Comparison of ENCODE assay signal across 30 cellular contexts in the genomic region with DNA sequence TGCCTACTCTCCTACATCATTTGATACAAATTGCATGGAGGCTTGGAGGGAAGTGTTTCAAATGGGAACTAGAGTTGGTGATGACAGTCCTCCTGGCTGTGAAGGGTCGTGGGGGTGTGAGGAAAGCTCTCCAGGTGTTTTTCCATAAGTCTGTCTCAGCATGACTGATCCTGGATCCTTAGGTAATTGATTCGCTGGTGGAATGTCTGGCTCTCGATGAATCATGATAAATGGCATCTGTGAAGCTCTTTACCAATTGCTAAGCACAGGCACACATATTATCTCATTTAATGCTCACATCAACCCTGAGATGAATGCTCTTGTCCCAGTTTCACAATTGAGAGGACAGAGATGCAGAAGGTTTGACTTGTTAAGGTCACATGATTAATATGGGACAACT.
A peak's percentile ranks its signal among the peaks of the same experiment; 100 is the strongest.
DNase-seq lines count a peak whose midpoint lies in the region; ATAC-seq, FAIRE-seq and TF ChIP-seq lines count a peak whose summit lies in the region.
"Had no signal": no experiment of that assay in that cellular context is flagged by ENCODE, and none has a peak within 500 bp of the region (broad histone marks: within the 10 kb centered on the region; RNA-seq: fewer than 3 reads in every experiment).

No MANE protein-coding gene starts in this region.

- no peak overlapping the region for H2AFZ ChIP-seq in keratinocyte (ENCODE audit: control insufficient read depth, low read length)

- no peaks in the 10 kb centered on the region for H3K36me3 ChIP-seq in keratinocyte (ENCODE audit: control insufficient read depth in 2 of 2, extremely low read depth in 1 of 2, insufficient read depth in 2 of 2, low read length in 2 of 2)
- H3K36me3 ChIP-seq: BLaER1, esophagus muscularis mucosa, pancreas, right atrium auricular region, suprapubic skin, uterus had no signal

- no peak overlapping the region for H3K9ac ChIP-seq in keratinocyte (ENCODE audit: control insufficient read depth, extremely low read depth, insufficient read depth, low read length)
- H3K9ac ChIP-seq: BLaER1 had no signal

- H3K27ac ChIP-seq in keratinocyte (ENCODE audit: control insufficient read depth, insufficient read depth, low read length): no peak overlapping the region
- H3K27ac ChIP-seq: BLaER1, body of pancreas, coronary artery, esophagus muscularis mucosa, pancreas, suprapubic skin, uterus had no signal

- peak; percentile 15 for DNase-seq in HCEC 1CT
- DNase-seq in astrocyte of the spinal cord (ENCODE audit: low read depth, low spot score): peak; percentile 13
- peak; percentile 9 for DNase-seq in keratinocyte (ENCODE audit: low read depth, low spot score)
- peak; percentile 3 for DNase-seq in renal cortical epithelial cell (ENCODE audit: low read depth)
- no peak for DNase-seq in GM12891 (ENCODE audit: insufficient read length, low spot score)
- DNase-seq in GDM1 (lab: John Stamatoyannopoulos, UW): no peak
- no peak for DNase-seq in activated naive CD4-positive, alpha-beta T cell treated with Interleukin-2 at 50 U/mL for 16 hours
- DNase-seq: ACHN; activated CD4-positive, alpha-beta T cell treated with anti-CD3 and anti-CD28 coated beads, Interleukin-2, amount 50 U/mL, for 4 hours; activated naive CD8-positive, alpha-beta T cell treated with anti-CD3 and anti-CD28 coated beads for 36 hours; body of pancreas; HFFc6; kidney glomerular epithelial cell; naive thymus-derived CD8-positive, alpha-beta T cell; NCI-H1436; NCI-H446; NCI-H82; pancreas; stimulated activated CD4-positive, alpha-beta T cell treated with anti-CD3 and anti-CD28 coated beads, Interleukin-12 subunit alpha, Interleukin-12 subunit beta, amount 100 ng/mL, for 4 hours; stimulated activated CD4-positive, alpha-beta T cell treated with anti-CD3 and anti-CD28 coated beads, Interleukin-4, amount 100 ng/mL, for 24 hours; stimulated activated naive B cell treated with anti-CD40 and anti-IgM and Interleukin-4, amounts not matched to agents 10 μg/mL and 1 μg/mL and 100 μg/mL, for 72 hours; uterus had no signal

- no peak for TF ChIP-seq POLR2A in GM12891 (IDR thresholded peaks at IDR 0.05; ENCODE audit: low read depth, low read length)

- H3K9me3 ChIP-seq in keratinocyte (ENCODE audit: control insufficient read depth, low read depth, low read length): no peaks in the 10 kb centered on the region
- H3K9me3 ChIP-seq: BLaER1, body of pancreas, esophagus muscularis mucosa, pancreas, right atrium auricular region, suprapubic skin, uterus had no signal

- no peak for TF ChIP-seq CTCF in astrocyte of the spinal cord (IDR thresholded peaks at IDR 0.05; ENCODE audit: low read depth, low read length)
- TF ChIP-seq CTCF in keratinocyte (optimal IDR thresholded peaks at IDR 0.05 in 1 of 3, IDR thresholded peaks at IDR 0.05 in 1 of 3, conservative IDR thresholded peaks at IDR 0.05 in 1 of 3; ENCODE audit: extremely low read depth in 1 of 3, insufficient read depth in 2 of 3, low read length in 3 of 3): no peak

- no peak overlapping the region for H3K4me2 ChIP-seq in keratinocyte (ENCODE audit: control insufficient read depth, extremely low read depth, insufficient read depth, low read depth, low read length)
- H3K4me2 ChIP-seq: BLaER1 had no signal

- H3K9me1 ChIP-seq in keratinocyte (ENCODE audit: control insufficient read depth, extremely low read depth, insufficient read depth, low read length): no peaks in the 10 kb centered on the region

- H4K20me1 ChIP-seq in keratinocyte (ENCODE audit: control insufficient read depth, extremely low read depth, insufficient read depth, low read length): no peaks in the 10 kb centered on the region
- H4K20me1 ChIP-seq: BLaER1 had no signal

- dilution Hi-C loops in keratinocyte (cut with MboI; ENCODE audit: extremely low pct_ligation_motif_present, low sequenced_read_pairs): no loop called here

- FAIRE-seq in keratinocyte (lab: Jason Lieb, UNC): peak; percentile 58
- FAIRE-seq in GM12891 (lab: Jason Lieb, UNC): no peak
- FAIRE-seq: GM12892, GM19239, pancreas had no signal

- peaks cover 8% of the 10 kb centered on the region for H3K27me3 ChIP-seq in keratinocyte (ENCODE audit: control insufficient read depth, extremely low read depth, insufficient read depth, low read length)
- H3K27me3 ChIP-seq: BLaER1, body of pancreas, esophagus muscularis mucosa, pancreas, right atrium auricular region, suprapubic skin, uterus had no signal

- in situ Hi-C loops in astrocyte of the spinal cord (cut with HindIII; ENCODE audit: low sequenced_read_pairs): no loop called here

- ATAC-seq in HG02870 (IDR thresholded peaks at IDR 0.05; ENCODE audit: unreplicated experiment): no peak
- ATAC-seq: body of pancreas; naive thymus-derived CD8-positive, alpha-beta T cell; pancreas; stimulated activated naive B cell treated with anti-CD40 and anti-IgM and Interleukin-4, amounts not matched to agents 10 μg/mL and 1 μg/mL and 100 μg/mL, for 72 hours had no signal

- no peaks in the 10 kb centered on the region for H3K4me1 ChIP-seq in keratinocyte (ENCODE audit: control insufficient read depth, extremely low read depth, insufficient read depth, low read length)
- H3K4me1 ChIP-seq: BLaER1, esophagus muscularis mucosa, suprapubic skin, uterus had no signal

- no peak overlapping the region for H3K4me3 ChIP-seq in astrocyte of the spinal cord (ENCODE audit: low read depth, low read length)
- H3K4me3 ChIP-seq in keratinocyte (ENCODE audit: control insufficient read depth in 2 of 3, extremely low read depth in 1 of 3, insufficient read depth in 2 of 3, low read depth in 1 of 3, low read length in 3 of 3): no peak overlapping the region
- H3K4me3 ChIP-seq: BLaER1, body of pancreas, coronary artery, esophagus muscularis mucosa, pancreas, right atrium auricular region, suprapubic skin, uterus had no signal

- no peaks in the 10 kb centered on the region for H3K79me2 ChIP-seq in keratinocyte (ENCODE audit: control insufficient read depth, insufficient read depth, low read length)

TF ChIP-seq in GM12891, 5 proteins besides CTCF, POLR2A, EP300 and RAD21:
- TF ChIP-seq POU2F2 (IDR thresholded peaks at IDR 0.05; ENCODE audit: low read depth, low read length): no peak
- TF ChIP-seq TAF1 (IDR thresholded peaks at IDR 0.05; ENCODE audit: low read depth, low read length): no peak
- TF ChIP-seq POLR2AphosphoS5 (IDR thresholded peaks at IDR 0.05; ENCODE audit: low read depth, low read length): no peak
- no peak for TF ChIP-seq SPI1 (IDR thresholded peaks at IDR 0.05; ENCODE audit: low read depth, low read length)

Comparison
In these comparisons a context has a peak if more than half of its experiments do, and no peak if none do; other contexts are left out.
1. DNase-seq: peak in HCEC 1CT (single experiment), astrocyte of the spinal cord (single experiment), keratinocyte (single experiment) and renal cortical epithelial cell (single experiment); none in GM12891 (single experiment), GDM1 (single experiment) and activated naive CD4-positive, alpha-beta T cell treated with Interleukin-2 at 50 U/mL for 16 hours (single experiment).